Comparison of ENCODE assay signal across 21 cellular contexts in the genomic region with DNA sequence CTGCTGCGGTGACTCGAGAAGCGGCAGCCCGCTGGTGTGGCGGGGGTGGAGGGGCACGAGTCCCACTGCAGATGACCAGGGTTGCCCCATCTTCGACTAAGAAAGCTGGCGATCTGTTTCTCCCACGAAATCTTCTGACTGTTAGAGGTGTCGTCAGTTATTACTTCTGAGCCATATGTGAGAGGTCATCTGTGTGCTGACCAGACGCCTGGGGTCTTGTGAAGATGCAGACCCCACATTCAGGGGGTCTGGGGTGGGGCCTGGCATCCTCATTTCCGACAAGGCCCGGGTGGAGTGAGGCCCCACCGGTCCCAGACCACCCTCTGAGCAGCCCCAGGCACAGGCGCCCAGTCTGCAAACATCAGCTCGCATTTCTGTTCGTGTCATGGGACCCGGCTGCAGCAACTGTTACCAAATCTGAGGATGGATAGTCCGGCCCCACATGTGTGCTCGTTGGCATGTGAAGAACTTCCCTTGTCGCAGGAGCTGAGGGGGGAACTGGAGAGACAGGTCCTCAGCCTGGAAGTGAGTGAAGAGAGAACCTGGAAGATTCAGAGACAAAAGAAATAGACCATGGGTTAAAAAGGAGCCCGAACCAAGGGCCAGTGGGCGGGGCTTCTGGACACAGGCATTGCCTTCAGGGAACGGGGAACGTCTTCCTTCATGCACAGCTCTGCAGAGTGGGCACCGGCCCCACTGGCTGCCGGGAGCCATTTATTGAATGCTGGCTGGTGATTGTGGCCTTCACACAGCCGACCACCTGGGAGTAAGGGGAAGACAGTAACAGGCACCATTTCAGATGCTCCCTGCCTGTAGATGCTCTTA.
DNase-seq lines count a peak whose midpoint lies in the region; ATAC-seq and TF ChIP-seq lines count a peak whose summit lies in the region.
"Had no signal": no experiment of that assay in that cellular context is flagged by ENCODE, and none has a peak within 500 bp of the region (broad histone marks: within the 10 kb centered on the region; RNA-seq: fewer than 3 reads in every experiment).

No MANE protein-coding gene starts in this region.

- H3K4me3 ChIP-seq in BLaER1 (no peak overlapping the region), RWPE2 (ENCODE audit: severe bottlenecking) (no peak overlapping the region), right atrium auricular region (no peak overlapping the region), sigmoid colon (no peak overlapping the region)
- H3K4me3 ChIP-seq: adrenal gland, esophagus squamous epithelium, prostate gland, thyroid gland had no signal

- TF ChIP-seq EP300 in sigmoid colon (IDR thresholded peaks at IDR 0.05) = no peak

- no peaks in the 10 kb centered on the region for H3K9me3 Mint-ChIP-seq in activated naive CD8-positive, alpha-beta T cell treated with anti-CD3 and anti-CD28 coated beads, Interleukin-2, amount 50 U/mL, for 24 hours
- H3K9me3 Mint-ChIP-seq: memory B cell; naive thymus-derived CD8-positive, alpha-beta T cell; stimulated activated effector memory CD8-positive, alpha-beta T cell treated with anti-CD3 and anti-CD28 coated beads, Interleukin-12 subunit alpha, Interleukin-12 subunit beta, amount 100 ng/mL, for 72 hours; T-cell had no signal

- no peak for TF ChIP-seq POLR2A in sigmoid colon (IDR thresholded peaks at IDR 0.05)

- in situ Hi-C loops in G401 (cut with HindIII; ENCODE audit: low sequenced_read_pairs) = no loop called here

- H3K27me3 ChIP-seq in BLaER1 (peaks cover 3% of the 10 kb centered on the region; the same call in 1 of the 2 replicates), RWPE2 (ENCODE audit: insufficient read depth, poor library complexity, severe bottlenecking) (no peaks in the 10 kb centered on the region), right atrium auricular region (no peaks in the 10 kb centered on the region), sigmoid colon (no peaks in the 10 kb centered on the region)
- H3K27me3 ChIP-seq: adrenal gland, thyroid gland had no signal

- no peak overlapping the region for H3K27ac Mint-ChIP-seq in activated naive CD8-positive, alpha-beta T cell treated with anti-CD3 and anti-CD28 coated beads, Interleukin-2, amount 50 U/mL, for 24 hours
- H3K27ac Mint-ChIP-seq: activated CD8-positive, alpha-beta T cell treated with anti-CD3 and anti-CD28 coated beads, Interleukin-2, amount 10 ng/mL, durations not matched to agents 7 days and 5 days; memory B cell; T-cell had no signal

- peaks cover 4% of the 10 kb centered on the region for H3K27me3 Mint-ChIP-seq in activated naive CD8-positive, alpha-beta T cell treated with anti-CD3 and anti-CD28 coated beads, Interleukin-2, amount 50 U/mL, for 24 hours

- TF ChIP-seq CTCF in RWPE2 (IDR thresholded peaks at IDR 0.05; ENCODE audit: poor library complexity, severe bottlenecking) (no peak), right atrium auricular region (IDR thresholded peaks at IDR 0.05) (no peak), sigmoid colon (IDR thresholded peaks at IDR 0.05) (no peak)

- no peaks in the 10 kb centered on the region for H3K9me3 ChIP-seq in BLaER1
- no peaks in the 10 kb centered on the region for H3K9me3 ChIP-seq in RWPE2 (ENCODE audit: severe bottlenecking)
- no peaks in the 10 kb centered on the region for H3K9me3 ChIP-seq in right atrium auricular region
- H3K9me3 ChIP-seq in sigmoid colon = no peaks in the 10 kb centered on the region
- H3K9me3 ChIP-seq: adrenal gland, esophagus squamous epithelium, prostate gland, thyroid gland had no signal

- intact Hi-C loops in sigmoid colon (cut with DNase I) = no loop called here

- H3K27ac ChIP-seq in BLaER1 = no peak overlapping the region
- H3K27ac ChIP-seq in RWPE2 (ENCODE audit: poor library complexity, severe bottlenecking) = no peak overlapping the region
- no peak overlapping the region for H3K27ac ChIP-seq in right atrium auricular region
- no peak overlapping the region for H3K27ac ChIP-seq in sigmoid colon
- H3K27ac ChIP-seq: adrenal gland, esophagus squamous epithelium, prostate gland, thyroid gland had no signal

- 76 to 86% methylated on average over 28 of the region's 28 CpGs for WGBS in sigmoid colon, 2 donors

- no peak overlapping the region for H3K4me3 Mint-ChIP-seq in activated naive CD8-positive, alpha-beta T cell treated with anti-CD3 and anti-CD28 coated beads, Interleukin-2, amount 50 U/mL, for 24 hours
- H3K4me3 Mint-ChIP-seq: activated CD8-positive, alpha-beta T cell treated with anti-CD3 and anti-CD28 coated beads, Interleukin-2, amount 10 ng/mL, durations not matched to agents 7 days and 5 days; memory B cell; naive thymus-derived CD8-positive, alpha-beta T cell; stimulated activated effector memory CD8-positive, alpha-beta T cell treated with anti-CD3 and anti-CD28 coated beads, Interleukin-12 subunit alpha, Interleukin-12 subunit beta, amount 100 ng/mL, for 72 hours; T-cell had no signal

- H3K36me3 ChIP-seq in BLaER1 (peaks cover 27% of the 10 kb centered on the region; the same call in 1 of the 2 replicates), RWPE2 (ENCODE audit: low read depth) (no peaks in the 10 kb centered on the region), right atrium auricular region (peaks cover 71% of the 10 kb centered on the region), sigmoid colon (peaks cover 0 to 5% (median 0%) of the 10 kb centered on the region in 4 donors)
- H3K36me3 ChIP-seq: adrenal gland, prostate gland, thyroid gland had no signal

- DNase-seq in RWPE2 (ENCODE audit: low spot score) (peak; percentile 27), right atrium auricular region (ENCODE audit: low spot score) (peak; percentile 54), sigmoid colon (peak; percentile 54), G401 (ENCODE audit: low spot score) (no peak), SK-N-DZ (ENCODE audit: low spot score) (no peak)
- no peak for DNase-seq in activated naive CD8-positive, alpha-beta T cell treated with anti-CD3 and anti-CD28 coated beads, Interleukin-2, amount 50 U/mL, for 24 hours
- DNase-seq: activated CD8-positive, alpha-beta T cell treated with anti-CD3 and anti-CD28 coated beads, Interleukin-2, amount 10 ng/mL, durations not matched to agents 7 days and 5 days; EL; esophagus squamous epithelium; NCI-H2029; NCI-H446; stimulated activated CD4-positive, alpha-beta T cell treated with anti-CD3 and anti-CD28 coated beads, Interleukin-12 subunit alpha, Interleukin-12 subunit beta, amount 100 ng/mL, for 4 hours had no signal

- no peak overlapping the region for H3K9ac ChIP-seq in BLaER1

- peaks cover 81% of the 10 kb centered on the region for H3K4me1 ChIP-seq in BLaER1
- H3K4me1 ChIP-seq in RWPE2 (ENCODE audit: insufficient read depth, poor library complexity, severe bottlenecking) = no peaks in the 10 kb centered on the region
- peaks cover 0 to 6% of the 10 kb centered on the region in 2 donors for H3K4me1 ChIP-seq in right atrium auricular region
- H3K4me1 ChIP-seq in sigmoid colon = no peaks in the 10 kb centered on the region
- H3K4me1 ChIP-seq: adrenal gland, prostate gland, thyroid gland had no signal

- no peaks in the 10 kb centered on the region for H3K36me3 Mint-ChIP-seq in activated naive CD8-positive, alpha-beta T cell treated with anti-CD3 and anti-CD28 coated beads, Interleukin-2, amount 50 U/mL, for 24 hours (ENCODE audit: low read depth)
- H3K36me3 Mint-ChIP-seq: memory B cell; naive thymus-derived CD8-positive, alpha-beta T cell; T-cell had no signal

- peak overlapping the region; percentile 71 for H3K4me2 ChIP-seq in BLaER1

- peaks cover 34% of the 10 kb centered on the region for H3K4me1 Mint-ChIP-seq in activated naive CD8-positive, alpha-beta T cell treated with anti-CD3 and anti-CD28 coated beads, Interleukin-2, amount 50 U/mL, for 24 hours

- ATAC-seq in RWPE2 (ENCODE audit: low read depth) = no peak
- no peak for ATAC-seq in activated naive CD8-positive, alpha-beta T cell treated with anti-CD3 and anti-CD28 coated beads, Interleukin-2, amount 50 U/mL, for 24 hours
- no peak for ATAC-seq in HG03139 (IDR thresholded peaks at IDR 0.05; ENCODE audit: unreplicated experiment)
- ATAC-seq: activated CD8-positive, alpha-beta T cell treated with anti-CD3 and anti-CD28 coated beads, Interleukin-2, amount 10 ng/mL, durations not matched to agents 7 days and 5 days; naive thymus-derived CD8-positive, alpha-beta T cell; stimulated activated effector memory CD8-positive, alpha-beta T cell treated with anti-CD3 and anti-CD28 coated beads, Interleukin-12 subunit alpha, Interleukin-12 subunit beta, amount 100 ng/mL, for 72 hours; T-cell had no signal

- no peaks in the 10 kb centered on the region; the same call in 1 of the 2 replicates for H4K20me1 ChIP-seq in BLaER1

Comparison
In these comparisons a context has a peak if more than half of its experiments do, and no peak if none do; other contexts are left out.
1. DNase-seq: peak in RWPE2 (single experiment), right atrium auricular region (single experiment) and sigmoid colon (single experiment); none in activated naive CD8-positive, alpha-beta T cell treated with anti-CD3 and anti-CD28 coated beads, Interleukin-2, amount 50 U/mL, for 24 hours (single experiment), G401 (single experiment) and SK-N-DZ (single experiment).